8 cellular contexts compared by ENCODE assay signal in genomic region chr12:117236456-117237001, GRCh38.
DNase-seq lines count a peak whose midpoint lies in the region; ATAC-seq and TF ChIP-seq lines count a peak whose summit lies in the region.

No MANE protein-coding gene starts in this region.

- ATAC-seq in HG03196 (IDR thresholded peaks at IDR 0.05; ENCODE audit: unreplicated experiment) = no peak

- no peaks in the 10 kb centered on the region for H3K9me3 Mint-ChIP-seq in nephron progenitor cell

- peaks cover 3% of the 10 kb centered on the region for H3K4me1 ChIP-seq in NT2/D1 (ENCODE audit: insufficient read depth, insufficient read length)

- no peak overlapping the region for H3K27ac Mint-ChIP-seq in nephron progenitor cell

- no peak overlapping the region for H3K4me3 ChIP-seq in NT2/D1 (ENCODE audit: insufficient read length, low read depth)

- no peaks in the 10 kb centered on the region for H3K36me3 Mint-ChIP-seq in nephron progenitor cell (ENCODE audit: low read depth)

- H3K4me1 Mint-ChIP-seq in nephron progenitor cell = peaks cover 5% of the 10 kb centered on the region

- H3K27me3 ChIP-seq in NT2/D1 (ENCODE audit: insufficient read depth, insufficient read length) = peaks cover 6% of the 10 kb centered on the region

- H3K36me3 ChIP-seq in NT2/D1 (ENCODE audit: insufficient read depth, insufficient read length, low read length) = no peaks in the 10 kb centered on the region

- DNase-seq in COLO829 (ENCODE audit: low spot score) (peak; percentile 43), HUDEP-2 (lab: John Stamatoyannopoulos, UW; ENCODE audit: unreplicated experiment in 76 of 76) (peak in 68 of 76 experiments; percentile 3 to 82 (median 54)), NT2/D1 (ENCODE audit: low read depth, low spot score) (peak; percentile 88), activated T-cell treated with anti-CD3 and anti-CD28 coated beads for 48 hours (ENCODE audit: low read depth) (peak; percentile 71), fibroblast of peridontal ligament (ENCODE audit: extremely low read depth) (peak; percentile 23), nephron progenitor cell (peak; percentile 99)
- DNase-seq in stimulated activated naive CD4-positive, alpha-beta T cell treated with Interleukin-2 at 50 U/mL for 16 hours (lab: John Stamatoyannopoulos, UW) = peak; percentile 47

- peaks cover 24% of the 10 kb centered on the region for H3K27me3 Mint-ChIP-seq in nephron progenitor cell (ENCODE audit: low read depth, poor library complexity)

- no peak overlapping the region for H3K4me3 Mint-ChIP-seq in nephron progenitor cell

- peak; percentile 96 for TF ChIP-seq CTCF in nephron progenitor cell (IDR thresholded peaks at IDR 0.05)

- H3K9me3 ChIP-seq in NT2/D1 (ENCODE audit: insufficient read depth, low read length) = no peaks in the 10 kb centered on the region

- H3K9ac ChIP-seq in NT2/D1 (ENCODE audit: insufficient read length, low read depth) = peak overlapping the region; percentile 39

Comparison
In these comparisons a context has a peak if more than half of its experiments do, and no peak if none do; other contexts are left out.
1. DNase-seq: peak in every context shown above with its lines; median percentile 99 in nephron progenitor cell; 88 in NT2/D1; 71 in activated T-cell treated with anti-CD3 and anti-CD28 coated beads for 48 hours; 54 in HUDEP-2; 47 in stimulated activated naive CD4-positive, alpha-beta T cell treated with Interleukin-2 at 50 U/mL for 16 hours; 43 in COLO829; 23 in fibroblast of peridontal ligament.